Comparison of ENCODE assay signal across 8 cellular contexts in genomic region chr7:1028775-1029636, GRCh38. TPM values are rescaled to one million over a fixed set of nuclear protein-coding genes. Genes with fewer than 3 reads are reported as not detected.
A peak's percentile ranks its signal among the peaks of the same experiment; 100 is the strongest.
DNase-seq lines count a peak whose midpoint lies in the region; ATAC-seq and TF ChIP-seq lines count a peak whose summit lies in the region.

No MANE protein-coding gene starts in this region.

- H2BK120ac ChIP-seq in trophoblast cell (ENCODE audit: insufficient read depth, low read length, poor library complexity): peak overlapping the region; percentile 74

- peak overlapping the region; percentile 70 for H3K4ac ChIP-seq in trophoblast cell (ENCODE audit: low read depth, low read length)

- no peaks in the 10 kb centered on the region for H3K79me2 ChIP-seq in KMS-11 (ENCODE audit: insufficient read depth, low read depth)
- peaks cover 5% of the 10 kb centered on the region for H3K79me2 ChIP-seq in trophoblast cell (ENCODE audit: control insufficient read depth, insufficient read depth, low read length, poor library complexity)

- H3K9me3 ChIP-seq in heart left ventricle (no peaks in the 10 kb centered on the region), trophoblast cell (ENCODE audit: insufficient read depth, low read depth, low read length) (no peaks in the 10 kb centered on the region), upper lobe of right lung (no peaks in the 10 kb centered on the region)

- DNase-seq in G401 (ENCODE audit: low spot score): peak; percentile 90
- peak; percentile 97 for DNase-seq in SW480 (ENCODE audit: low spot score)
- DNase-seq in amygdala (lab: John Stamatoyannopoulos, UW): peak in 51 of 56 donors; percentile 21 to 81 (median 62)
- peak; percentile 78 to 93 (median 88) for DNase-seq in heart left ventricle
- DNase-seq in trophoblast cell: peak; percentile 90 to 91
- peak; percentile 89 for DNase-seq in upper lobe of right lung

- no peaks in the 10 kb centered on the region for H3K27me3 ChIP-seq in KMS-11 (ENCODE audit: insufficient read depth, low read depth)
- H3K27me3 ChIP-seq in heart left ventricle: no peaks in the 10 kb centered on the region
- H3K27me3 ChIP-seq in trophoblast cell (ENCODE audit: insufficient read depth, low read length): no peaks in the 10 kb centered on the region
- H3K27me3 ChIP-seq in upper lobe of right lung: no peaks in the 10 kb centered on the region

- no peak for TF ChIP-seq CTCF in KMS-11 (conservative IDR thresholded peaks at IDR 0.05; ENCODE audit: low read depth, low read length)
- no peak for TF ChIP-seq CTCF in heart left ventricle (IDR thresholded peaks at IDR 0.05)
- TF ChIP-seq CTCF in upper lobe of right lung (IDR thresholded peaks at IDR 0.05): no peak

- H4K20me1 ChIP-seq in KMS-11 (ENCODE audit: insufficient read depth): no peaks in the 10 kb centered on the region

- no peak overlapping the region for H3K14ac ChIP-seq in trophoblast cell (ENCODE audit: low read length)

- intact Hi-C loops in heart left ventricle (cut with DNase I) (loop anchor here in 4 of 10 donors (1.0 to 5.0 kb wide), 6 partner anchors 14 to 36 kb away; partner anchors contain the start of gene GPR146 (in 1 of the 4)), upper lobe of right lung (cut with DNase I) (no loop called here)

- H3K79me1 ChIP-seq in trophoblast cell (ENCODE audit: low read length): peaks cover 16% of the 10 kb centered on the region

- in situ Hi-C loops in G401 (cut with HindIII; ENCODE audit: low sequenced_read_pairs): no loop called here

- H4K91ac ChIP-seq in trophoblast cell (ENCODE audit: low read depth, low read length): peak overlapping the region; percentile 90

- H3K4me2 ChIP-seq in KMS-11: no peak overlapping the region
- H3K4me2 ChIP-seq in trophoblast cell (ENCODE audit: low read length): peak overlapping the region; percentile 68

- TF ChIP-seq POLR2A in heart left ventricle (IDR thresholded peaks at IDR 0.05): no peak

- H3K36me3 ChIP-seq in KMS-11 (ENCODE audit: insufficient read depth): no peaks in the 10 kb centered on the region
- H3K36me3 ChIP-seq in heart left ventricle: peaks cover 0 to 17% (median 13%) of the 10 kb centered on the region in 9 donors
- peaks cover 12% of the 10 kb centered on the region in 2 experiments for H3K36me3 ChIP-seq in trophoblast cell (ENCODE audit: control insufficient read depth in 1 of 2, insufficient read depth in 2 of 2, low read length in 2 of 2)
- peaks cover 15% of the 10 kb centered on the region for H3K36me3 ChIP-seq in upper lobe of right lung

- H3K27ac ChIP-seq in KMS-11 (no peak overlapping the region), heart left ventricle (peak overlapping the region; percentile 45 to 97 (median 92)), trophoblast cell (ENCODE audit: low read depth, low read length) (peak overlapping the region; percentile 85), upper lobe of right lung (peak overlapping the region; percentile 88)

- peak overlapping the region; percentile 41; the same call in 1 of the 2 replicates for H3K9ac ChIP-seq in KMS-11
- peak overlapping the region; percentile 42 for H3K9ac ChIP-seq in trophoblast cell (ENCODE audit: low read length)

- H3K4me3 ChIP-seq in KMS-11 (IDR thresholded peaks at IDR 0.05; ENCODE audit: insufficient read depth, low read depth, low read length) (no peak overlapping the region), heart left ventricle (peak overlapping the region in 10 of 12 donors; percentile 64 to 98 (median 84)), trophoblast cell (ENCODE audit: low read depth, low read length) (peak overlapping the region; percentile 65), upper lobe of right lung (peak overlapping the region; percentile 75)

- 55 to 67% (median 63%) methylated on average over 17 to 18 of the region's 18 CpGs for WGBS in heart left ventricle, 4 donors
- WGBS in trophoblast cell (ENCODE audit: extremely low coverage, insufficient coverage, insufficient read length): no CpG with 5 or more reads among the region's 18 CpGs

- peak overlapping the region; percentile 64 for H4K12ac ChIP-seq in trophoblast cell (ENCODE audit: low read depth, low read length)

- H3K23ac ChIP-seq in trophoblast cell (ENCODE audit: low read length): no peak overlapping the region

- H2AFZ ChIP-seq in KMS-11 (ENCODE audit: low read depth) (no peak overlapping the region), trophoblast cell (ENCODE audit: insufficient read depth, low read length, poor library complexity) (peak overlapping the region; percentile 40)

- H2BK12ac ChIP-seq in trophoblast cell (ENCODE audit: low read length): peak overlapping the region; percentile 42

- peak overlapping the region; percentile 74 for H3K18ac ChIP-seq in trophoblast cell (ENCODE audit: low read length)

- peaks cover 19% of the 10 kb centered on the region for H3K4me1 ChIP-seq in KMS-11 (ENCODE audit: low read depth, poor library complexity, severe bottlenecking)
- H3K4me1 ChIP-seq in heart left ventricle: peaks cover 4 to 39% (median 15%) of the 10 kb centered on the region in 12 donors
- peaks cover 13 to 20% of the 10 kb centered on the region in 2 experiments for H3K4me1 ChIP-seq in trophoblast cell (ENCODE audit: control insufficient read depth in 1 of 2, insufficient read depth in 2 of 2, low read length in 2 of 2)
- peaks cover 26% of the 10 kb centered on the region for H3K4me1 ChIP-seq in upper lobe of right lung

- peak overlapping the region; percentile 86 for H4K8ac ChIP-seq in trophoblast cell (ENCODE audit: low read depth, low read length)

- peak; percentile 89 to 94 (median 91) for ATAC-seq in heart left ventricle
- peak; percentile 85 for ATAC-seq in upper lobe of right lung
- no peak for ATAC-seq in GM21515 (IDR thresholded peaks at IDR 0.05; ENCODE audit: unreplicated experiment)

- H2AK5ac ChIP-seq in trophoblast cell (ENCODE audit: low read length): no peak overlapping the region

- H2BK5ac ChIP-seq in trophoblast cell (ENCODE audit: low read depth, low read length, poor library complexity): peak overlapping the region; percentile 51

RNA-seq across cellular contexts. Expression of gene GPR146, which starts 15.3 kb away (rescaled TPM):
- 1.2 TPM in 1 of 2 replicates, not detected in the other for total RNA-seq in G401 (2014; rRNA removed; shearing (Covaris generic))
- 10 to 100 TPM; 12.3 to 56.8 (median 25.2) TPM for total RNA-seq in heart left ventricle
- 10 to 100 TPM; 11.1 to 26.4 TPM for polyA plus RNA-seq in heart left ventricle
- 5.6 and 6.0 TPM in 2 replicates for polyA plus RNA-seq in trophoblast cell (2013)
- 40.0 TPM for total RNA-seq in upper lobe of right lung

RNA-seq across cellular contexts. Expression of gene CYP2W1, which starts 46.0 kb away (rescaled TPM):
- total RNA-seq in G401 (2014; rRNA removed; shearing (Covaris generic)): 0.34 TPM in 1 of 2 replicates, not detected in the other
- not detected for total RNA-seq in heart left ventricle
- not detected for polyA plus RNA-seq in heart left ventricle
- polyA plus RNA-seq in trophoblast cell (2013): 0.01 TPM in 1 of 2 replicates, not detected in the other
- not detected for total RNA-seq in upper lobe of right lung

RNA-seq across cellular contexts. Expression of gene COX19, which starts 53.7 kb away (rescaled TPM):
- total RNA-seq in G401 (2014; rRNA removed; shearing (Covaris generic)): 5.5 and 10.6 TPM in 2 replicates
- total RNA-seq in heart left ventricle: 1 to 10 TPM; 3.1 to 7.8 (median 6.5) TPM
- polyA plus RNA-seq in heart left ventricle: 1 to 10 TPM; 5.7 to 6.6 TPM
- 8.3 and 8.4 TPM in 2 replicates for polyA plus RNA-seq in trophoblast cell (2013)
- 9.4 TPM for total RNA-seq in upper lobe of right lung

RNA-seq across cellular contexts. Expression of gene GPER1, which starts 58.9 kb away (rescaled TPM):
- 1.4 and 3.5 TPM in 2 replicates for total RNA-seq in G401 (2014; rRNA removed; shearing (Covaris generic))
- total RNA-seq in heart left ventricle: 1 to 10 TPM; 1.4 to 8.8 (median 3.0) TPM
- polyA plus RNA-seq in heart left ventricle: 1 to 10 TPM; 1.8 to 2.8 TPM
- 5.2 and 5.3 TPM in 2 replicates for polyA plus RNA-seq in trophoblast cell (2013)
- 11.1 TPM for total RNA-seq in upper lobe of right lung
